ENCODE assay signal across 11 cellular contexts in the genomic region with DNA sequence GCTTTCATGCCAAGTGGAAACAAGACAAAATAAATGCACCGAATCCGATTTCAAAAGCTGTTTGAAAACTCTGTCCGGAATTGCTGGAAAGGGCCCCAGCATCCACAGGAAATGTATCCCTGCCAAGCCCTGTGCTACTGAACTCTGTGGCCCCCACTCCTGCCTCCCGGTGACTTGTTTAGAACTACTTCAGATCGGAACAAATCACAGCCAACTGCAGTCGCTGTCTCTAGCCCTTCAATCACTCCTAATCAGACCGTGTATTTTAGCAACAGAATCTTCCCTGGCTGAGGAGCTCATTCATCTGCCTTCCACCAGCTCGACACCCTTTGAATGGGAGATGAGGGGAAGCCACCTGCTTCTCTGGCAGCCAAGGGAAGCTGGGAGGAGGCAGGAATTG.
DNase-seq lines count a peak whose midpoint lies in the region; ATAC-seq and TF ChIP-seq lines count a peak whose summit lies in the region.
"Had no signal": no experiment of that assay in that cellular context is flagged by ENCODE, and none has a peak within 500 bp of the region (broad histone marks: within the 10 kb centered on the region; RNA-seq: fewer than 3 reads in every experiment).

No MANE protein-coding gene starts in this region.

- H3K4me1 ChIP-seq in HEK293 (ENCODE audit: control insufficient read depth, insufficient read depth, low read length) (0 out of 2 replicates have a peak, but pooled peaks cover 6% of the 10 kb centered on the region), heart left ventricle (peaks cover 0 to 21% (median 11%) of the 10 kb centered on the region in 12 donors)

- no peaks in the 10 kb centered on the region for H3K36me3 ChIP-seq in HEK293 (ENCODE audit: control insufficient read depth in 2 of 2, insufficient read depth in 1 of 2, low read length in 2 of 2)
- H3K36me3 ChIP-seq in heart left ventricle: no peaks in the 10 kb centered on the region
- H3K36me3 ChIP-seq: esophagus muscularis mucosa had no signal

- DNase-seq in WTC11 (ENCODE audit: low spot score) (no peak), heart left ventricle (peak in 1 of 5 donors; percentile 17), pulmonary artery endothelial cell (ENCODE audit: low read depth, low spot score) (peak; percentile 7), immature natural killer cell (no peak), NK-92 (lab: John Stamatoyannopoulos, UW; ENCODE audit: unreplicated experiment) (no peak), hippocampal formation (lab: John Stamatoyannopoulos, UW) (no peak)
- DNase-seq: NCI-H1694 treated with DMSO at 0.1 percent for 48 hours had no signal

- H3K4me1 Mint-ChIP-seq in WTC11: no peaks in the 10 kb centered on the region
- H3K4me1 Mint-ChIP-seq in immature natural killer cell: no peaks in the 10 kb centered on the region

- CTCF ChIA-PET in HEK293 (lab: Yijun Ruan, JAX) (interaction anchor here (0.8 to 3.0 kb wide), 6 partner anchors 22 to 163 kb away, joined by 3 to 14 read pairs (median 6); no protein-coding TSS in a partner anchor), WTC11 (lab: Charles Lee) (interaction anchor here (1.2 to 3.0 kb wide), 4 partner anchors 27 to 162 kb away, joined by 5 to 13 read pairs (median 8); no protein-coding TSS in a partner anchor)

- ATAC-seq in WTC11 (no peak), heart left ventricle (peak in 3 of 4 donors; percentile 18 to 55 (median 38)), GM21717 (IDR thresholded peaks at IDR 0.05; ENCODE audit: unreplicated experiment) (no peak)

- 13 to 25% (median 22%) methylated on average over 8 of the region's 8 CpGs for WGBS in heart left ventricle, 4 donors

- TF ChIP-seq CTCF in HEK293 (tag by site-specific recombination; IDR thresholded peaks at IDR 0.05): no peak
- no peak for TF ChIP-seq CTCF in WTC11 (IDR thresholded peaks at IDR 0.05)
- TF ChIP-seq CTCF in heart left ventricle (IDR thresholded peaks at IDR 0.05): no peak

- H3K27me3 Mint-ChIP-seq in WTC11 (ENCODE audit: low read depth) (no peaks in the 10 kb centered on the region), immature natural killer cell (ENCODE audit: low read depth in 3 of 3) (peaks cover 0 to 6% (median 2%) of the 10 kb centered on the region in 3 donors)

- POLR2A ChIA-PET in HEK293 (lab: Yijun Ruan, JAX) (interaction anchor here (0.8 to 1.0 kb wide), 2 partner anchors 25 to 171 kb away, joined by 3 read pairs; no protein-coding TSS in a partner anchor), WTC11 (lab: Charles Lee) (interaction anchor here (0.8 kb wide), 1 partner anchor 17 kb away, joined by 3 read pairs; no protein-coding TSS in a partner anchor)

- H3K4me3 Mint-ChIP-seq in WTC11 (no peak overlapping the region), immature natural killer cell (no peak overlapping the region)

- H3K27ac Mint-ChIP-seq in WTC11 (0 out of 2 replicates have a peak overlapping the region, but pooled peaks have one; percentile 29), immature natural killer cell (no peak overlapping the region)

- H3K27ac ChIP-seq in HEK293 (ENCODE audit: extremely low read depth, low read depth, low read length): no peak overlapping the region
- H3K27ac ChIP-seq in heart left ventricle: no peak overlapping the region
- H3K27ac ChIP-seq: HL-60 had no signal

- no peaks in the 10 kb centered on the region for H3K9me3 ChIP-seq in HEK293 (ENCODE audit: control insufficient read depth, insufficient read depth, low read depth, low read length)
- no peaks in the 10 kb centered on the region for H3K9me3 ChIP-seq in heart left ventricle
- H3K9me3 ChIP-seq: esophagus muscularis mucosa had no signal

- H3K36me3 Mint-ChIP-seq in WTC11 (no peaks in the 10 kb centered on the region), immature natural killer cell (no peaks in the 10 kb centered on the region)

- H3K4me3 ChIP-seq in HEK293 (ENCODE audit: low read depth, low read length): no peak overlapping the region
- H3K4me3 ChIP-seq in heart left ventricle: peak overlapping the region in 1 of 12 donors; percentile 10

- no peaks in the 10 kb centered on the region for H3K9me3 Mint-ChIP-seq in WTC11
- no peaks in the 10 kb centered on the region for H3K9me3 Mint-ChIP-seq in immature natural killer cell

- intact Hi-C loops in heart left ventricle (cut with DNase I): no loop called here

- no peak for TF ChIP-seq POLR2A in heart left ventricle (IDR thresholded peaks at IDR 0.05)

- H3K27me3 ChIP-seq in heart left ventricle: peaks cover 0 to 3% (median 0%) of the 10 kb centered on the region in 9 donors

TF ChIP-seq in HEK293, 187 proteins besides CTCF, POLR2A, EP300 and RAD21:
- 0 out of 2 replicates have a peak, but pooled peaks have one; percentile 29 for TF ChIP-seq GLIS1 (tag by site-specific recombination; IDR thresholded peaks at IDR 0.05)
- TF ChIP-seq, protein P1, sequence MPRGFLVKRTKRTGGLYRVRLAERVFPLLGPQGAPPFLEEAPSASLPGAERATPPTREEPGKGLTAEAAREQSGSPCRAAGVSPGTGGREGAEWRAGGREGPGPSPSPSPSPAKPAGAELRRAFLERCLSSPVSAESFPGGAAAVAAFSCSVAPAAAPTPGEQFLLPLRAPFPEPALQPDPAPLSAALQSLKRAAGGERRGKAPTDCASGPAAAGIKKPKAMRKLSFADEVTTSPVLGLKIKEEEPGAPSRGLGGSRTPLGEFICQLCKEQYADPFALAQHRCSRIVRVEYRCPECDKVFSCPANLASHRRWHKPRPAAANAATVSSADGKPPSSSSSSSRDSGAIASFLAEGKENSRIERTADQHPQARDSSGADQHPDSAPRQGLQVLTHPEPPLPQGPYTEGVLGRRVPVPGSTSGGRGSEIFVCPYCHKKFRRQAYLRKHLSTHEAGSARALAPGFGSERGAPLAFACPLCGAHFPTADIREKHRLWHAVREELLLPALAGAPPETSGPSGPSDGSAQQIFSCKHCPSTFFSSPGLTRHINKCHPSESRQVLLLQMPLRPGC (tag by site-specific recombination; IDR thresholded peaks at IDR 0.05): no peak

TF ChIP-seq in WTC11, 78 proteins besides CTCF, POLR2A, EP300 and RAD21 (continues in another document):
- TF ChIP-seq, protein P2, sequence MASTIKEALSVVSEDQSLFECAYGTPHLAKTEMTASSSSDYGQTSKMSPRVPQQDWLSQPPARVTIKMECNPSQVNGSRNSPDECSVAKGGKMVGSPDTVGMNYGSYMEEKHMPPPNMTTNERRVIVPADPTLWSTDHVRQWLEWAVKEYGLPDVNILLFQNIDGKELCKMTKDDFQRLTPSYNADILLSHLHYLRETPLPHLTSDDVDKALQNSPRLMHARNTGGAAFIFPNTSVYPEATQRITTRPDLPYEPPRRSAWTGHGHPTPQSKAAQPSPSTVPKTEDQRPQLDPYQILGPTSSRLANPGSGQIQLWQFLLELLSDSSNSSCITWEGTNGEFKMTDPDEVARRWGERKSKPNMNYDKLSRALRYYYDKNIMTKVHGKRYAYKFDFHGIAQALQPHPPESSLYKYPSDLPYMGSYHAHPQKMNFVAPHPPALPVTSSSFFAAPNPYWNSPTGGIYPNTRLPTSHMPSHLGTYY (CRISPR knock-in tag; IDR thresholded peaks at IDR 0.05): no peak
- TF ChIP-seq ELF4 (CRISPR knock-in tag; IDR thresholded peaks at IDR 0.05; ENCODE audit: low read depth) (no peak), ZNF671 (CRISPR knock-in tag; IDR thresholded peaks at IDR 0.05) (no peak), IRF2 (CRISPR knock-in tag; IDR thresholded peaks at IDR 0.05; ENCODE audit: borderline replicate concordance, low read depth) (no peak), MXD4 (CRISPR knock-in tag; IDR thresholded peaks at IDR 0.05; ENCODE audit: borderline replicate concordance) (no peak), FOXK1 (CRISPR knock-in tag; IDR thresholded peaks at IDR 0.05) (no peak), NR3C1 (CRISPR knock-in tag; conservative IDR thresholded peaks at IDR 0.05; ENCODE audit: low read depth) (no peak), ZNF396 (CRISPR knock-in tag; IDR thresholded peaks at IDR 0.05; ENCODE audit: borderline replicate concordance) (no peak)
- TF ChIP-seq, protein P3, sequence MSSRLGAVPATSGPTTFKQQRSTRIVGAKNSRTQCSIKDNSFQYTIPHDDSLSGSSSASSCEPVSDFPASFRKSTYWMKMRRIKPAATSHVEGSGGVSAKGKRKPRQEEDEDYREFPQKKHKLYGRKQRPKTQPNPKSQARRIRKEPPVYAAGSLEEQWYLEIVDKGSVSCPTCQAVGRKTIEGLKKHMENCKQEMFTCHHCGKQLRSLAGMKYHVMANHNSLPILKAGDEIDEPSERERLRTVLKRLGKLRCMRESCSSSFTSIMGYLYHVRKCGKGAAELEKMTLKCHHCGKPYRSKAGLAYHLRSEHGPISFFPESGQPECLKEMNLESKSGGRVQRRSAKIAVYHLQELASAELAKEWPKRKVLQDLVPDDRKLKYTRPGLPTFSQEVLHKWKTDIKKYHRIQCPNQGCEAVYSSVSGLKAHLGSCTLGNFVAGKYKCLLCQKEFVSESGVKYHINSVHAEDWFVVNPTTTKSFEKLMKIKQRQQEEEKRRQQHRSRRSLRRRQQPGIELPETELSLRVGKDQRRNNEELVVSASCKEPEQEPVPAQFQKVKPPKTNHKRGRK (CRISPR knock-in tag; IDR thresholded peaks at IDR 0.05; ENCODE audit: borderline replicate concordance): no peak
- TF ChIP-seq, protein P4, sequence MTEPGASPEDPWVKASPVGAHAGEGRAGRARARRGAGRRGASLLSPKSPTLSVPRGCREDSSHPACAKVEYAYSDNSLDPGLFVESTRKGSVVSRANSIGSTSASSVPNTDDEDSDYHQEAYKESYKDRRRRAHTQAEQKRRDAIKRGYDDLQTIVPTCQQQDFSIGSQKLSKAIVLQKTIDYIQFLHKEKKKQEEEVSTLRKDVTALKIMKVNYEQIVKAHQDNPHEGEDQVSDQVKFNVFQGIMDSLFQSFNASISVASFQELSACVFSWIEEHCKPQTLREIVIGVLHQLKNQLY (CRISPR knock-in tag; IDR thresholded peaks at IDR 0.05): no peak
- TF ChIP-seq, protein P5, sequence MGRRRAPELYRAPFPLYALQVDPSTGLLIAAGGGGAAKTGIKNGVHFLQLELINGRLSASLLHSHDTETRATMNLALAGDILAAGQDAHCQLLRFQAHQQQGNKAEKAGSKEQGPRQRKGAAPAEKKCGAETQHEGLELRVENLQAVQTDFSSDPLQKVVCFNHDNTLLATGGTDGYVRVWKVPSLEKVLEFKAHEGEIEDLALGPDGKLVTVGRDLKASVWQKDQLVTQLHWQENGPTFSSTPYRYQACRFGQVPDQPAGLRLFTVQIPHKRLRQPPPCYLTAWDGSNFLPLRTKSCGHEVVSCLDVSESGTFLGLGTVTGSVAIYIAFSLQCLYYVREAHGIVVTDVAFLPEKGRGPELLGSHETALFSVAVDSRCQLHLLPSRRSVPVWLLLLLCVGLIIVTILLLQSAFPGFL (CRISPR knock-in tag; IDR thresholded peaks at IDR 0.05; ENCODE audit: borderline replicate concordance): no peak

Comparison
In these comparisons a context has a peak if more than half of its experiments do, and no peak if none do; other contexts are left out.
1. ATAC-seq: peak in heart left ventricle (3 of 4); none in WTC11 (single experiment) and GM21717 (single experiment).